8 cellular contexts compared by ENCODE assay signal in genomic region chr17:48908047-48908843, GRCh38. TPM values are rescaled to one million over a fixed set of nuclear protein-coding genes. Genes with fewer than 3 reads are reported as not detected.
DNase-seq lines count a peak whose midpoint lies in the region; ATAC-seq and TF ChIP-seq lines count a peak whose summit lies in the region.

UBE2Z (plus strand) TSS chr17:48908407; CDS start chr17:48908504, 97 bp downstream.

- H3K9me3 ChIP-seq in PC-3 (ENCODE audit: low read length) (no peaks in the 10 kb centered on the region), esophagus (ENCODE audit: control insufficient read depth in 2 of 2, insufficient read depth in 1 of 2, low read depth in 1 of 2, low read length in 1 of 2) (no peaks in the 10 kb centered on the region), muscle layer of colon (ENCODE audit: low read length) (no peaks in the 10 kb centered on the region)

- H3K9me2 ChIP-seq in PC-3 (replicated peaks; ENCODE audit: low read length) = no peaks in the 10 kb centered on the region

- H3K27ac ChIP-seq in PC-3 (ENCODE audit: low read length) (peak within 1 kb of the TSS; percentile 74), esophagus (ENCODE audit: low read depth in 2 of 2, low read length in 1 of 2) (peak within 1 kb of the TSS; percentile 94), muscle layer of colon (ENCODE audit: low read depth, low read length) (peak within 1 kb of the TSS; percentile 95)

- H3K79me2 ChIP-seq in PC-3 (ENCODE audit: low read length) = peaks cover 55% of the 10 kb centered on the region

- H3K9ac ChIP-seq in PC-3 (ENCODE audit: low read length) (peak within 1 kb of the TSS; percentile 94), muscle layer of colon (ENCODE audit: low read length) (peak within 1 kb of the TSS; percentile 56)

- H2AFZ ChIP-seq in PC-3 (ENCODE audit: low read length) = peak within 1 kb of the TSS; percentile 78

- peak; percentile 40; the same call in 1 of the 2 replicates for TF ChIP-seq CTCF in PC-3 (conservative IDR thresholded peaks at IDR 0.05; ENCODE audit: low read depth, low read length)

- H3F3A ChIP-seq in PC-3 (ENCODE audit: low read length, unreplicated experiment) = no peaks in the 10 kb centered on the region

- H3K4me1 ChIP-seq in PC-3 (ENCODE audit: insufficient read depth, low read length) (peaks cover 36% of the 10 kb centered on the region), esophagus (ENCODE audit: control insufficient read depth in 2 of 2, insufficient read depth in 2 of 2, low read length in 1 of 2) (peaks cover 0 to 4% of the 10 kb centered on the region in 2 donors), muscle layer of colon (ENCODE audit: insufficient read depth, low read length) (peaks cover 34% of the 10 kb centered on the region)

- intact Hi-C loops in PC-3 (cut with micrococcal nuclease) = loop anchor here (1.0 kb wide), 1 partner anchor 16 kb away; the partner anchor contains the start of gene ATP5MC1

- BruUV-seq in PC-3 (replicated peaks; lab: Mats Ljungman, UMichigan) = no TSS peak

- no peaks in the 10 kb centered on the region for H3K27me3 ChIP-seq in PC-3 (ENCODE audit: low read length)
- no peaks in the 10 kb centered on the region for H3K27me3 ChIP-seq in esophagus (ENCODE audit: control insufficient read depth in 1 of 2, insufficient read depth in 2 of 2, low read length in 2 of 2)
- no peaks in the 10 kb centered on the region for H3K27me3 ChIP-seq in muscle layer of colon (ENCODE audit: control insufficient read depth in 1 of 2, insufficient read depth in 2 of 2, low read length in 2 of 2)

- POLR2A ChIA-PET in PC-3 (lab: Charles Lee; ENCODE audit: unreplicated experiment) = interaction anchor here (0.6 kb wide), 2 partner anchors 37 to 756 kb away, joined by 4 to 6 read pairs; partner anchors contain the start of gene SNF8

- H4K20me1 ChIP-seq in PC-3 (ENCODE audit: low read length) = peaks cover 38% of the 10 kb centered on the region

- DNase-seq in DMS53 (lab: John Stamatoyannopoulos, UW) = peak; percentile 99
- peak; percentile 88 for DNase-seq in Jurkat, Clone E6-1 (ENCODE audit: low read depth, low spot score)
- peak; percentile 98 for DNase-seq in PC-3
- peak; percentile 93 for DNase-seq in activated T-cell treated with anti-CD3 and anti-CD28 coated beads, Interleukin-2, amount 50 U/mL, for 1 hour
- peak; percentile 67 for DNase-seq in stimulated activated CD8-positive, alpha-beta memory T cell treated with anti-CD3 and anti-CD28 coated beads, Interleukin-7, amount 100 ng/mL, for 24 hours (ENCODE audit: low read depth)

- 0% methylated on average over 62 to 81 of the region's 81 CpGs for WGBS in esophagus, 2 donors

- H3K36me3 ChIP-seq in PC-3 (ENCODE audit: low read depth, low read length) (peaks cover 29% of the 10 kb centered on the region), esophagus (ENCODE audit: control insufficient read depth in 2 of 2, insufficient read depth in 2 of 2, low read length in 1 of 2) (peaks cover 2 to 6% of the 10 kb centered on the region in 2 donors), muscle layer of colon (ENCODE audit: insufficient read depth, low read length) (peaks cover 26% of the 10 kb centered on the region)

- CTCF ChIA-PET in PC-3 (lab: Charles Lee) = interaction anchor here (0.5 to 1.6 kb wide), 3 partner anchors 16 to 1377 kb away, joined by 3 to 9 read pairs (median 4); partner anchors contain the start of gene ATP5MC1

- ATAC-seq in GM21576 (IDR thresholded peaks at IDR 0.05; ENCODE audit: unreplicated experiment) (peak; percentile 62), PC-3 (peak; percentile 93)

- peak within 1 kb of the TSS; percentile 71 for H3K4me3 ChIP-seq in Jurkat, Clone E6-1 (ENCODE audit: low read length)
- H3K4me3 ChIP-seq in PC-3 (ENCODE audit: low read length) = peak within 1 kb of the TSS; percentile 85
- H3K4me3 ChIP-seq in esophagus (ENCODE audit: low read depth in 1 of 2, low read length in 2 of 2) = peak within 1 kb of the TSS; percentile 78 to 99
- H3K4me3 ChIP-seq in muscle layer of colon (ENCODE audit: low read depth in 1 of 2, low read length in 2 of 2) = peak within 1 kb of the TSS; percentile 82 to 83

- H3K4me2 ChIP-seq in PC-3 (ENCODE audit: low read length) = peak within 1 kb of the TSS; percentile 89

RNA-seq across cellular contexts. Expression of gene UBE2Z, which starts in this region (rescaled TPM):
- polyA plus RNA-seq in Jurkat, Clone E6-1 (2012; ENCODE audit: insufficient read depth, insufficient read length) = 53.5 TPM
- 131 and 144 TPM in 2 replicates for total RNA-seq in PC-3 (2014; rRNA removed)
- polyA plus RNA-seq in esophagus = 10 to 100 TPM; 19.0 to 30.9 TPM

Comparison
In these comparisons a context has a peak if more than half of its experiments do, and no peak if none do; other contexts are left out.
1. Peak in every context shown above with its lines: DNase-seq, ATAC-seq, H3K4me3 ChIP-seq and H3K27ac ChIP-seq.